7 cellular contexts compared by ENCODE assay signal in the genomic region with DNA sequence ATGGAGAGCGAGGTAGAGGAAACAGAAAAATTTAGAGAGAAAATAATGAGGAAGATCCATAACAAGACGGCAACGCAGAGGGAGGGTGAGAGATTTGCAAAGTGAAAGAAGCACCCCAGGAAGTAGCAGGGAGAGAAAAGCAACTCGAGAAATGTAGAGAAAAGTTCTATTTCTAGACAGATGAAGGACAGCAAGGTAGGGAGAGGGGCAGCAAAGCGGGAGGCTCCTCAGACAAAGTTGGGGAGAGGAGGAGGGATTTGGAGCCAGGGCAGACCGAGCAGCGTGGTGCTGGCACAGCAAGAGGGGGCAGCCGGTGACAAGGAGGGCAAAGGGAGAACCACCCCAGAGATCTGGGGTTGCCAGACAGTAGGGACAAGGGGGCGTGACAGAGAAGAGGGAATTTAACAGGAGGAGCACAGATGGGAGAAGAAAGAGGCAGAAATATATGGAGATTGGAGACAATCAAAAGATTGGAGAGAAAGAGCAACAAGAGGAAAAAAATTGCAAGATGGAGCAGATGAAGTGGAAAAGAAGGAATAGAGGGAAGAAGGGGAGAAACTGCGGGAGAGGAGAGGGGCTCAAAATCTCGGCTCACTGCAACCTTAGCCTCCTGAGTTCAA. TPM values are rescaled to one million over a fixed set of nuclear protein-coding genes. Genes with fewer than 3 reads are reported as not detected.
A peak's percentile ranks its signal among the peaks of the same experiment; 100 is the strongest.
DNase-seq lines count a peak whose midpoint lies in the region; ATAC-seq, FAIRE-seq and TF ChIP-seq lines count a peak whose summit lies in the region.

No MANE protein-coding gene starts in this region.

- no peaks in the 10 kb centered on the region for H3K27me3 Mint-ChIP-seq in activated CD4-positive, alpha-beta memory T cell treated with anti-CD3 and anti-CD28 coated beads for 36 hours

- no peak for TF ChIP-seq POLR2A in gastroesophageal sphincter (IDR thresholded peaks at IDR 0.05)
- TF ChIP-seq POLR2A in prostate gland (IDR thresholded peaks at IDR 0.05) = no peak

- H3K9me3 ChIP-seq in gastroesophageal sphincter (no peaks in the 10 kb centered on the region), prostate gland (no peaks in the 10 kb centered on the region)

- H3K27ac Mint-ChIP-seq in activated CD4-positive, alpha-beta memory T cell treated with anti-CD3 and anti-CD28 coated beads for 36 hours = peak overlapping the region; percentile 95

- peak overlapping the region; percentile 96 for H3K4me3 Mint-ChIP-seq in activated CD4-positive, alpha-beta memory T cell treated with anti-CD3 and anti-CD28 coated beads for 36 hours

- TF ChIP-seq CTCF in gastroesophageal sphincter (IDR thresholded peaks at IDR 0.05) (no peak), prostate gland (IDR thresholded peaks at IDR 0.05) (no peak)

- WGBS in gastroesophageal sphincter (ENCODE audit: low coverage in 1 of 2), 2 donors = 4 to 9% methylated on average over 10 of the region's 11 CpGs
- 4% methylated on average over 11 of the region's 11 CpGs for WGBS in prostate gland

- ATAC-seq in gastroesophageal sphincter = no peak
- ATAC-seq in HG03135 (IDR thresholded peaks at IDR 0.05; ENCODE audit: unreplicated experiment) = no peak
- ATAC-seq in GM18867 (IDR thresholded peaks at IDR 0.05; ENCODE audit: unreplicated experiment) = no peak

- POLR2A ChIA-PET in activated CD4-positive, alpha-beta memory T cell treated with anti-CD3 and anti-CD28 coated beads for 36 hours (lab: Charles Lee) = interaction anchor here (1.3 kb wide), 1 partner anchor 8 kb away, joined by 5 read pairs; no protein-coding TSS in a partner anchor

- FAIRE-seq in HTR-8/SVneo (lab: Jason Lieb, UNC) = no peak

- H3K4me3 ChIP-seq in gastroesophageal sphincter = peak overlapping the region; percentile 81 to 96
- H3K4me3 ChIP-seq in prostate gland = peak overlapping the region; percentile 97 to 98

- no peak for TF ChIP-seq EP300 in gastroesophageal sphincter (IDR thresholded peaks at IDR 0.05)

- H3K4me1 Mint-ChIP-seq in activated CD4-positive, alpha-beta memory T cell treated with anti-CD3 and anti-CD28 coated beads for 36 hours (ENCODE audit: low read depth) = peaks cover 42% of the 10 kb centered on the region

- H3K9me3 Mint-ChIP-seq in activated CD4-positive, alpha-beta memory T cell treated with anti-CD3 and anti-CD28 coated beads for 36 hours = peaks cover 16% of the 10 kb centered on the region

- H3K27me3 ChIP-seq in gastroesophageal sphincter (no peaks in the 10 kb centered on the region), prostate gland (replicated peaks; ENCODE audit: insufficient read depth) (no peaks in the 10 kb centered on the region)

- peaks cover 0 to 17% of the 10 kb centered on the region in 2 donors for H3K36me3 ChIP-seq in gastroesophageal sphincter
- no peaks in the 10 kb centered on the region for H3K36me3 ChIP-seq in prostate gland

- H3K4me1 ChIP-seq in gastroesophageal sphincter (peaks cover 3 to 48% (median 14%) of the 10 kb centered on the region in 3 donors), prostate gland (replicated peaks) (no peaks in the 10 kb centered on the region)

- H3K36me3 Mint-ChIP-seq in activated CD4-positive, alpha-beta memory T cell treated with anti-CD3 and anti-CD28 coated beads for 36 hours = peaks cover 44% of the 10 kb centered on the region

- H3K27ac ChIP-seq in gastroesophageal sphincter = peak overlapping the region; percentile 88 to 97 (median 96)
- peak overlapping the region; percentile 93 to 94 for H3K27ac ChIP-seq in prostate gland

- CTCF ChIA-PET in activated CD4-positive, alpha-beta memory T cell treated with anti-CD3 and anti-CD28 coated beads for 36 hours (lab: Charles Lee) = no interaction called here

- intact Hi-C loops in activated CD4-positive, alpha-beta memory T cell treated with anti-CD3 and anti-CD28 coated beads for 36 hours (cut with micrococcal nuclease) = no loop called here
- intact Hi-C loops in prostate gland (cut with DNase I) = no loop called here

- DNase-seq in GF-D8 (lab: John Stamatoyannopoulos, UW) = peak; percentile 8
- DNase-seq in HTR-8/SVneo (ENCODE audit: insufficient read length, low spot score) = peak; percentile 8
- DNase-seq in activated CD4-positive, alpha-beta memory T cell treated with anti-CD3 and anti-CD28 coated beads for 36 hours = peak; percentile 16
- no peak for DNase-seq in prostate gland (ENCODE audit: low spot score)

RNA-seq across cellular contexts. Expression of gene ZNF766, which starts 1.0 kb away (rescaled TPM):
- 10 to 100 TPM; 21.6 to 23.2 TPM for total RNA-seq in activated CD4-positive, alpha-beta memory T cell treated with anti-CD3 and anti-CD28 coated beads for 36 hours
- total RNA-seq in gastroesophageal sphincter (10 to 100 TPM in 2 of 4 donors, 1 to 10 TPM in 2; 10.0 to 16.9 (median 10.3) TPM), prostate gland (10 to 100 TPM; 12.9 to 13.0 TPM)

RNA-seq across cellular contexts. Expression of gene ZNF480, which starts 26.6 kb away (rescaled TPM):
- total RNA-seq in activated CD4-positive, alpha-beta memory T cell treated with anti-CD3 and anti-CD28 coated beads for 36 hours = 1 to 10 TPM; 3.4 to 4.1 TPM
- total RNA-seq in gastroesophageal sphincter (10 to 100 TPM in 2 of 4 donors, 1 to 10 TPM in 2; 7.2 to 13.9 (median 9.3) TPM), prostate gland (10 to 100 TPM in 1 of 2 donors, 1 to 10 TPM in 1; 6.4 to 10.8 TPM)
